Comparison of ENCODE assay signal across 8 cellular contexts in the genomic region with DNA sequence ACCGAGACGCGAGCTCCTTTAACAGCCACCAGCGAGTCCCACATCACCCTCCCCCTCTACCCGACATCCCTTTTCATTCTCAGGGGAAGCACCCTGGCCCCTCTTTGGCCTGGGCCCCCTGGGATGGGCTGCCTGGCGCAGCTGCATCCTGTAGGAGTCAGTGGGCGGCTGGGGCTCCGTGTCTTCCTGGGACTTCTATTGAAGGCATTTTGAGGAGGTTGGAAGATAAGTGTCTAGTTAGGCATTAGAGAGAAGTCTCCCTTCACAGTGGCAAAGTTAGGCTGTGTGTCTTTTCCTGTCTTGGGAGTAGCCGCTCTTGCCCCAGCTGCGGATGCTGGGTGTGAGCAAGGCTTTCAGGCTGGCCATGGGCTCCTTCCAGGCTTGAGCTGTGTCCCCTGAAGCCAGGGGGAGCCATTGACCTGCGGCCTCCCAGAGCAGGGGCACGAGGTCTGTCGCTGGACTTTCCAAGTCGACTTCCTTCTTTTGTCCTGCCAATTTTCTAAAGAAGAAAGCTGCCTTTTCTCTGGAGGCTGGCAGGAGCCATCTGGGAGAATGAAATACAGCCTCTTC. TPM values are rescaled to one million over a fixed set of nuclear protein-coding genes. Genes with fewer than 3 reads are reported as not detected.
A peak's percentile ranks its signal among the peaks of the same experiment; 100 is the strongest.
DNase-seq lines count a peak whose midpoint lies in the region; ATAC-seq and TF ChIP-seq lines count a peak whose summit lies in the region.

No MANE protein-coding gene starts in this region.

- H3K36me3 ChIP-seq in H7 (replicated peaks; ENCODE audit: control insufficient read depth, insufficient read depth, low read length), result no peaks in the 10 kb centered on the region
- H3K36me3 ChIP-seq in left ventricle myocardium inferior, result no peaks in the 10 kb centered on the region
- H3K36me3 ChIP-seq in CD8-positive, alpha-beta T cell (ENCODE audit: insufficient read depth, low read length), result no peaks in the 10 kb centered on the region

- no peaks in the 10 kb centered on the region for H3K27me3 ChIP-seq in H7 (ENCODE audit: control insufficient read depth, insufficient read depth, low read length)
- H3K27me3 ChIP-seq in left ventricle myocardium inferior (ENCODE audit: low read depth), result no peaks in the 10 kb centered on the region
- no peaks in the 10 kb centered on the region for H3K27me3 ChIP-seq in CD8-positive, alpha-beta T cell (ENCODE audit: insufficient read depth, low read length)

- peaks cover 29% of the 10 kb centered on the region for H3K27me3 Mint-ChIP-seq in CD8-positive, alpha-beta T cell (ENCODE audit: low read depth)

- no peak overlapping the region for H3K27ac Mint-ChIP-seq in CD8-positive, alpha-beta T cell

- H3K9me3 Mint-ChIP-seq in CD8-positive, alpha-beta T cell, result no peaks in the 10 kb centered on the region

- ATAC-seq in CD8-positive, alpha-beta T cell, result no peak
- ATAC-seq in HG03175 (IDR thresholded peaks at IDR 0.05; ENCODE audit: unreplicated experiment), result no peak

- no peaks in the 10 kb centered on the region for H3K4me1 Mint-ChIP-seq in CD8-positive, alpha-beta T cell (ENCODE audit: low read depth)

- H3K9me3 ChIP-seq in left ventricle myocardium inferior (replicated peaks), result peaks cover 5% of the 10 kb centered on the region
- no peaks in the 10 kb centered on the region for H3K9me3 ChIP-seq in CD8-positive, alpha-beta T cell (ENCODE audit: low read length)

- no peaks in the 10 kb centered on the region for H3K36me3 Mint-ChIP-seq in CD8-positive, alpha-beta T cell

- CTCF ChIA-PET in CD8-positive, alpha-beta T cell (lab: Charles Lee), result interaction anchor here (0.7 to 1.5 kb wide), 5 partner anchors 16 to 151 kb away, joined by 3 to 4 read pairs (median 3); no protein-coding TSS in a partner anchor

- no peak overlapping the region for H3K4me3 ChIP-seq in H7 (ENCODE audit: insufficient read depth, low read depth, low read length)
- H3K4me3 ChIP-seq in left ventricle myocardium inferior, result no peak overlapping the region
- H3K4me3 ChIP-seq in CD8-positive, alpha-beta T cell (ENCODE audit: low read depth, low read length), result no peak overlapping the region

- intact Hi-C loops in left ventricle myocardium inferior (cut with micrococcal nuclease), result loop anchor here (10.0 kb wide), 1 partner anchor 145 kb away; no protein-coding TSS in a partner anchor
- intact Hi-C loops in CD8-positive, alpha-beta T cell (cut with DNase I, micrococcal nuclease), result loop anchor here in 1 of 2 experiments (1.0 kb wide), 1 partner anchor 150 kb away; no protein-coding TSS in a partner anchor

- H3K4me1 ChIP-seq in left ventricle myocardium inferior, result peaks cover 47% of the 10 kb centered on the region
- no peaks in the 10 kb centered on the region for H3K4me1 ChIP-seq in CD8-positive, alpha-beta T cell (ENCODE audit: insufficient read depth, low read length)

- H3K4me3 Mint-ChIP-seq in CD8-positive, alpha-beta T cell, result no peak overlapping the region

- POLR2A ChIA-PET in CD8-positive, alpha-beta T cell (lab: Charles Lee), result no interaction called here

- TF ChIP-seq CTCF in left ventricle myocardium inferior (IDR thresholded peaks at IDR 0.05; ENCODE audit: borderline replicate concordance) (peak; percentile 84), GM20000 (IDR thresholded peaks at IDR 0.05; ENCODE audit: extremely low read depth, missing control alignments) (no peak)
- no peak for TF ChIP-seq CTCF in CD8-positive, alpha-beta T cell (IDR thresholded peaks at IDR 0.05)

- H3K27ac ChIP-seq in left ventricle myocardium inferior (replicated peaks), result peak overlapping the region; percentile 86
- H3K27ac ChIP-seq in CD8-positive, alpha-beta T cell (ENCODE audit: low read depth, low read length), result no peak overlapping the region

- DNase-seq in H7 (peak; percentile 89), amygdala (lab: John Stamatoyannopoulos, UW) (peak in 29 of 56 donors; percentile 11 to 69 (median 35)), left ventricle myocardium inferior (peak; percentile 78), retina (peak; percentile 23), SK-N-DZ (ENCODE audit: low spot score) (no peak), GM20000 (ENCODE audit: low spot score) (no peak)
- DNase-seq in CD8-positive, alpha-beta T cell, result no peak

RNA-seq across cellular contexts. Expression of a gene that starts 18.6 kb away (rescaled TPM):
- total RNA-seq in H7 (2014; rRNA removed; shearing (Covaris generic)), result 4.9 and 5.7 TPM in 2 replicates
- total RNA-seq in left ventricle myocardium inferior, result 3.7 TPM
- polyA plus RNA-seq in SK-N-DZ (2014; cell fraction: cytosol; rRNA removed), result not detected in 2 replicates
- 0.24 and 0.30 TPM in 2 replicates for polyA plus RNA-seq in SK-N-DZ (2014; cell fraction: nucleus; rRNA removed)
- total RNA-seq in CD8-positive, alpha-beta T cell, result under 1 TPM in 1 of 2 experiments, not detected in 1; 0.33 TPM

Comparison
In these comparisons a context has a peak if more than half of its experiments do, and no peak if none do; other contexts are left out.
1. DNase-seq: peak in H7 (single experiment), amygdala (29 of 56), left ventricle myocardium inferior (single experiment) and retina (single experiment); none in SK-N-DZ (single experiment), CD8-positive, alpha-beta T cell (0 of 7) and GM20000 (single experiment).